9 cellular contexts compared by ENCODE assay signal in the genomic region with DNA sequence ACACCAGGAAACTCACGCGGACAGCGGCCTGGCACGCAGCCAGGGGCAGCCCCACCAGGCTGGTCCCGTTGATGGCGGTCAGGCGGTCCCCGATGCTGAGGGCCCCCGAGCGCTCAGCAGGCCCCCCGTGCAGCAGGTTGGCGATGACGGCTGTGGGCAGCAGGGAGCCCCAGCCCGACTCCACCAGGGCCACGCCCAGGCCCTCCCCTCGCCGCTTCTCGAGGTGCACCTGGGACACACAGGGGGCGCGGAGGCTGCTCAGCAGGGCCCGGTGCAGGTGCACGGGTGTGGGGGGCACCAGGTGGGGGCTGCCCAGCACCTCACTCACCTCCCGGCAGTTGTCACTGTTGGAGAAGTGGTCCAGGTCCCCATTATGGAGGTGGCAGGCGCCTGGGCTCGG. TPM values are rescaled to one million over a fixed set of nuclear protein-coding genes. Genes with fewer than 3 reads are reported as not detected.
"Had no signal": no experiment of that assay in that cellular context is flagged by ENCODE, and none has a peak within 500 bp of the region (broad histone marks: within the 10 kb centered on the region; RNA-seq: fewer than 3 reads in every experiment).

No MANE protein-coding gene starts in this region.

- H3K9me3 Mint-ChIP-seq: H9, IgD-negative memory B cell had no signal

- H3K4me3 ChIP-seq: GM23248 had no signal

- H3K27me3 Mint-ChIP-seq: IgD-negative memory B cell had no signal

- H3K4me3 Mint-ChIP-seq: H9 had no signal

- H3K27ac ChIP-seq: GM23248, HL-60 had no signal

- H3K4me1 Mint-ChIP-seq: H9 had no signal

- H2AFZ ChIP-seq: GM23248 had no signal

- H3K27ac Mint-ChIP-seq: H9, IgD-negative memory B cell had no signal

- DNase-seq: GM23248, GOT3, H9, HCEC 1CT, KG1 had no signal

- H3K9ac ChIP-seq: GM23248 had no signal

RNA-seq across cellular contexts. Expression of a gene that starts 19.5 kb away (rescaled TPM):
- total RNA-seq: GM23248, H4, H9, HT1080 had no signal
- polyA plus RNA-seq: GM23248, IgD-negative memory B cell had no signal

RNA-seq across cellular contexts. Expression of a gene that starts 33.7 kb away (rescaled TPM):
- total RNA-seq: GM23248, HT1080 had no signal
- polyA plus RNA-seq: GM23248 had no signal

RNA-seq across cellular contexts. Expression of a gene that starts 44.3 kb away (rescaled TPM):
- total RNA-seq: GM23248, H4, HT1080 had no signal
- polyA plus RNA-seq: GM23248 had no signal
